In genomic region chr10:78639629-78640028, GRCh38 we compare ENCODE assay signal across 3 cellular contexts.
A peak's percentile ranks its signal among the peaks of the same experiment; 100 is the strongest.
TF ChIP-seq lines count a peak whose summit lies in the region.

No MANE protein-coding gene starts in this region.

TF ChIP-seq in IMR-90, 13 proteins besides CTCF, POLR2A, EP300 and RAD21:
- no peak for TF ChIP-seq MAZ (IDR thresholded peaks at IDR 0.05; ENCODE audit: borderline replicate concordance, low read depth, low read length)
- no peak for TF ChIP-seq USF2 (IDR thresholded peaks at IDR 0.05; ENCODE audit: low read depth, low read length)

TF ChIP-seq in HepG2, 621 proteins besides CTCF, POLR2A, EP300 and RAD21 (continues in another document):
- TF ChIP-seq ZNF503 (CRISPR knock-in tag; IDR thresholded peaks at IDR 0.05) (no peak), ZFAT (CRISPR knock-in tag; conservative IDR thresholded peaks at IDR 0.05) (no peak), RCOR2 (CRISPR knock-in tag; IDR thresholded peaks at IDR 0.05) (no peak), CEBPZ (IDR thresholded peaks at IDR 0.05; ENCODE audit: low read length) (no peak), DMAP1 (CRISPR knock-in tag; IDR thresholded peaks at IDR 0.05) (no peak), ZSCAN22 (CRISPR knock-in tag; IDR thresholded peaks at IDR 0.05) (no peak), CCDC6 (CRISPR knock-in tag; IDR thresholded peaks at IDR 0.05) (no peak), TBL1XR1 (IDR thresholded peaks at IDR 0.05; ENCODE audit: borderline replicate concordance, low read length, partially characterized antibody) (no peak), FOSL2 (CRISPR knock-in tag; IDR thresholded peaks at IDR 0.05) (0 out of 2 replicates have a peak, but pooled peaks have one; percentile 19), HOXA3 (CRISPR knock-in tag; IDR thresholded peaks at IDR 0.05) (no peak), AHDC1 (CRISPR knock-in tag; IDR thresholded peaks at IDR 0.05; ENCODE audit: borderline replicate concordance) (no peak)

TF ChIP-seq in WTC11, 78 proteins besides CTCF, POLR2A, EP300 and RAD21 (continued from another document):
- TF ChIP-seq PREB (CRISPR knock-in tag; IDR thresholded peaks at IDR 0.05; ENCODE audit: borderline replicate concordance) (no peak), GABPB1 (CRISPR knock-in tag; IDR thresholded peaks at IDR 0.05) (no peak), SMAD3 (CRISPR knock-in tag; IDR thresholded peaks at IDR 0.05; ENCODE audit: borderline replicate concordance) (no peak), RELA (CRISPR knock-in tag; IDR thresholded peaks at IDR 0.05; ENCODE audit: borderline replicate concordance) (no peak), ZNF416 (CRISPR knock-in tag; IDR thresholded peaks at IDR 0.05) (no peak), USF1 (CRISPR knock-in tag; IDR thresholded peaks at IDR 0.05) (no peak), FOXP4 (CRISPR knock-in tag; IDR thresholded peaks at IDR 0.05) (no peak), ZSCAN18 (CRISPR knock-in tag; IDR thresholded peaks at IDR 0.05) (no peak), NR3C1 (CRISPR knock-in tag; conservative IDR thresholded peaks at IDR 0.05; ENCODE audit: low read depth) (no peak), ZMAT4 (CRISPR knock-in tag; IDR thresholded peaks at IDR 0.05) (no peak), ETV6 (CRISPR knock-in tag; IDR thresholded peaks at IDR 0.05) (no peak), ZNF671 (CRISPR knock-in tag; IDR thresholded peaks at IDR 0.05) (no peak)
